1 cellular context compared by ENCODE assay signal in the genomic region with DNA sequence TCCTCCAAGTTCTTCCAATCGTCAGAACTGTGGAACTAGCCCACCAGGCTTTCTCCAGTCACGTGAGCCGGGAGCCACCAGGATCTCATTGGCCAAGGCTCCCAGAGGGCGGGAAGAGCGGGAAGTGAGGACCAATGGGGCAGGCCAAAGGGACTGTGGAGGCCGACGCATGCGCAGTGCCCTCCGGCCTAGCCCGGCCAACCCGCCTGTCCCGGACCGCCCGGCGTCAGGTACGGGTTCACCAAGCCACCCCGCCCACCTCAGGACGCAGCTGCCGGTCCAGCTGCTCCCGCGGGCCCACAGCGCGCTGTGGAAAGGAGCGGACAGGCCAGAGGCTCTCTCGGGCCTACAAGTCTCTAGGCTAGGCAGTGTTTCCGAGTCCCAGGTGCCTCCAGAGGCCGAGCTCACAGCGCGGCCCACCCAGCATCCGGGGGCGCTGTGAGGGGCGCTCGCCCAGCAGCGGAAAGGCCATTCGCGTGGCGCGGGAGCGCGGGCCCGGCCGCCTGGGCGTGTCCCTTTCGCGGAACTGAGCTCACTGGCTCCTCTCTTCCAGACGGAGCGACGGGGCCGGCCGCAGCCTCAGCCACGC.
TF ChIP-seq lines count a peak whose summit lies in the region.

No MANE protein-coding gene starts in this region.

TF ChIP-seq in K562, 482 proteins besides CTCF, POLR2A, EP300 and RAD21 (continued from another document and continues in another):
- TF ChIP-seq, protein P1, sequence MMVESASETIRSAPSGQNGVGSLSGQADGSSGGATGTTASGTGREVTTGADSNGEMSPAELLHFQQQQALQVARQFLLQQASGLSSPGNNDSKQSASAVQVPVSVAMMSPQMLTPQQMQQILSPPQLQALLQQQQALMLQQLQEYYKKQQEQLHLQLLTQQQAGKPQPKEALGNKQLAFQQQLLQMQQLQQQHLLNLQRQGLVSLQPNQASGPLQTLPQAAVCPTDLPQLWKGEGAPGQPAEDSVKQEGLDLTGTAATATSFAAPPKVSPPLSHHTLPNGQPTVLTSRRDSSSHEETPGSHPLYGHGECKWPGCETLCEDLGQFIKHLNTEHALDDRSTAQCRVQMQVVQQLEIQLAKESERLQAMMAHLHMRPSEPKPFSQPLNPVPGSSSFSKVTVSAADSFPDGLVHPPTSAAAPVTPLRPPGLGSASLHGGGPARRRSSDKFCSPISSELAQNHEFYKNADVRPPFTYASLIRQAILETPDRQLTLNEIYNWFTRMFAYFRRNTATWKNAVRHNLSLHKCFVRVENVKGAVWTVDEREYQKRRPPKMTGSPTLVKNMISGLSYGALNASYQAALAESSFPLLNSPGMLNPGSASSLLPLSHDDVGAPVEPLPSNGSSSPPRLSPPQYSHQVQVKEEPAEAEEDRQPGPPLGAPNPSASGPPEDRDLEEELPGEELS (CRISPR knock-in tag; IDR thresholded peaks at IDR 0.05; ENCODE audit: borderline replicate concordance), result 0 out of 2 replicates have a peak, but pooled peaks have one; percentile 75
- no peak for TF ChIP-seq ZBTB26 (CRISPR knock-in tag; IDR thresholded peaks at IDR 0.05)
- TF ChIP-seq PYGO2 (tag; IDR thresholded peaks at IDR 0.05), result no peak
- TF ChIP-seq, protein P2, sequence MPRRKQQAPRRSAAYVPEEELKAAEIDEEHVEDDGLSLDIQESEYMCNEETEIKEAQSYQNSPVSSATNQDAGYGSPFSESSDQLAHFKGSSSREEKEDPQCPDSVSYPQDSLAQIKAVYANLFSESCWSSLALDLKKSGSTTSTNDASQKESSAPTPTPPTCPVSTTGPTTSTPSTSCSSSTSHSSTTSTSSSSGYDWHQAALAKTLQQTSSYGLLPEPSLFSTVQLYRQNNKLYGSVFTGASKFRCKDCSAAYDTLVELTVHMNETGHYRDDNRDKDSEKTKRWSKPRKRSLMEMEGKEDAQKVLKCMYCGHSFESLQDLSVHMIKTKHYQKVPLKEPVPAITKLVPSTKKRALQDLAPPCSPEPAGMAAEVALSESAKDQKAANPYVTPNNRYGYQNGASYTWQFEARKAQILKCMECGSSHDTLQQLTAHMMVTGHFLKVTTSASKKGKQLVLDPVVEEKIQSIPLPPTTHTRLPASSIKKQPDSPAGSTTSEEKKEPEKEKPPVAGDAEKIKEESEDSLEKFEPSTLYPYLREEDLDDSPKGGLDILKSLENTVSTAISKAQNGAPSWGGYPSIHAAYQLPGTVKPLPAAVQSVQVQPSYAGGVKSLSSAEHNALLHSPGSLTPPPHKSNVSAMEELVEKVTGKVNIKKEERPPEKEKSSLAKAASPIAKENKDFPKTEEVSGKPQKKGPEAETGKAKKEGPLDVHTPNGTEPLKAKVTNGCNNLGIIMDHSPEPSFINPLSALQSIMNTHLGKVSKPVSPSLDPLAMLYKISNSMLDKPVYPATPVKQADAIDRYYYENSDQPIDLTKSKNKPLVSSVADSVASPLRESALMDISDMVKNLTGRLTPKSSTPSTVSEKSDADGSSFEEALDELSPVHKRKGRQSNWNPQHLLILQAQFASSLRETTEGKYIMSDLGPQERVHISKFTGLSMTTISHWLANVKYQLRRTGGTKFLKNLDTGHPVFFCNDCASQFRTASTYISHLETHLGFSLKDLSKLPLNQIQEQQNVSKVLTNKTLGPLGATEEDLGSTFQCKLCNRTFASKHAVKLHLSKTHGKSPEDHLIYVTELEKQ (CRISPR knock-in tag; IDR thresholded peaks at IDR 0.05), result no peak
- peak; percentile 98 for TF ChIP-seq ZNF232 (CRISPR knock-in tag; IDR thresholded peaks at IDR 0.05)
- no peak for TF ChIP-seq ZNF696 (CRISPR knock-in tag; conservative IDR thresholded peaks at IDR 0.05)
- peak; percentile 52; the same call in 1 of the 2 replicates for TF ChIP-seq FOXP1 (CRISPR knock-in tag; IDR thresholded peaks at IDR 0.05)
- TF ChIP-seq CREB5 (CRISPR knock-in tag; IDR thresholded peaks at IDR 0.05), result no peak
- 0 out of 2 replicates have a peak, but pooled peaks have one; percentile 57 for TF ChIP-seq ZBTB9 (CRISPR knock-in tag; IDR thresholded peaks at IDR 0.05)
- no peak for TF ChIP-seq ZKSCAN3 (CRISPR knock-in tag; IDR thresholded peaks at IDR 0.05)
- TF ChIP-seq KLF1 (tag; IDR thresholded peaks at IDR 0.05), result 0 out of 2 replicates have a peak, but pooled peaks have one; percentile 38
- peak; percentile 56; the same call in 1 of the 2 replicates for TF ChIP-seq RBFOX2 (IDR thresholded peaks at IDR 0.05; ENCODE audit: low read depth, low read length)
- no peak for TF ChIP-seq ZNF778 (CRISPR knock-in tag; IDR thresholded peaks at IDR 0.05)
- TF ChIP-seq TEAD1 (CRISPR knock-in tag; IDR thresholded peaks at IDR 0.05), result no peak; a peak in 1 of 4 replicates
- TF ChIP-seq, protein P3, sequence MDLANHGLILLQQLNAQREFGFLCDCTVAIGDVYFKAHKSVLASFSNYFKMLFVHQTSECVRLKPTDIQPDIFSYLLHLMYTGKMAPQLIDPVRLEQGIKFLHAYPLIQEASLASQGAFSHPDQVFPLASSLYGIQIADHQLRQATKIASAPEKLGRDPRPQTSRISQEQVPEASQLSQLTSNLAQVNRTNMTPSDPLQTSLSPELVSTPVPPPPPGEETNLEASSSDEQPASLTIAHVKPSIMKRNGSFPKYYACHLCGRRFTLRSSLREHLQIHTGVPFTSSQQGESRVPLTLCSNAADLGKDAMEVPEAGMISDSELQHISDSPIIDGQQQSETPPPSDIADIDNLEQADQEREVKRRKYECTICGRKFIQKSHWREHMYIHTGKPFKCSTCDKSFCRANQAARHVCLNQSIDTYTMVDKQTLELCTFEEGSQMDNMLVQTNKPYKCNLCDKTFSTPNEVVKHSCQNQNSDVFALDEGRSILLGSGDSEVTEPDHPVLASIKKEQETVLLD (IDR thresholded peaks at IDR 0.05), result 0 out of 2 replicates have a peak, but pooled peaks have one; percentile 38
- TF ChIP-seq KLF13 (tag; IDR thresholded peaks at IDR 0.05; ENCODE audit: borderline replicate concordance, low read depth), result peak; percentile 84; the same call in 1 of the 2 replicates
- TF ChIP-seq E2F5 (CRISPR knock-in tag; IDR thresholded peaks at IDR 0.05), result peak; percentile 83; the same call in 1 of the 2 replicates
- TF ChIP-seq RHOXF2B (CRISPR knock-in tag; conservative IDR thresholded peaks at IDR 0.05), result no peak
- no peak for TF ChIP-seq POLR2AphosphoS2 (IDR thresholded peaks at IDR 0.05; ENCODE audit: low read length)
- TF ChIP-seq, protein P4, sequence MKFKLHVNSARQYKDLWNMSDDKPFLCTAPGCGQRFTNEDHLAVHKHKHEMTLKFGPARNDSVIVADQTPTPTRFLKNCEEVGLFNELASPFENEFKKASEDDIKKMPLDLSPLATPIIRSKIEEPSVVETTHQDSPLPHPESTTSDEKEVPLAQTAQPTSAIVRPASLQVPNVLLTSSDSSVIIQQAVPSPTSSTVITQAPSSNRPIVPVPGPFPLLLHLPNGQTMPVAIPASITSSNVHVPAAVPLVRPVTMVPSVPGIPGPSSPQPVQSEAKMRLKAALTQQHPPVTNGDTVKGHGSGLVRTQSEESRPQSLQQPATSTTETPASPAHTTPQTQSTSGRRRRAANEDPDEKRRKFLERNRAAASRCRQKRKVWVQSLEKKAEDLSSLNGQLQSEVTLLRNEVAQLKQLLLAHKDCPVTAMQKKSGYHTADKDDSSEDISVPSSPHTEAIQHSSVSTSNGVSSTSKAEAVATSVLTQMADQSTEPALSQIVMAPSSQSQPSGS (CRISPR knock-in tag; IDR thresholded peaks at IDR 0.05), result peak; percentile 26; the same call in 1 of the 2 replicates
- no peak for TF ChIP-seq PTBP1 (IDR thresholded peaks at IDR 0.05; ENCODE audit: low read depth, low read length)
- TF ChIP-seq ZBTB33 (CRISPR knock-in tag; IDR thresholded peaks at IDR 0.05), result peak; percentile 52; the same call in 1 of the 2 replicates
- TF ChIP-seq TSC22D4 (tag; IDR thresholded peaks at IDR 0.05), result no peak
- no peak for TF ChIP-seq ZNF184 (CRISPR knock-in tag; IDR thresholded peaks at IDR 0.05)
- TF ChIP-seq FOS (IDR thresholded peaks at IDR 0.05; ENCODE audit: extremely low read depth, insufficient read length), result peak; percentile 66
- TF ChIP-seq RBM25 (IDR thresholded peaks at IDR 0.05; ENCODE audit: low read depth, low read length, severe bottlenecking), result peak; percentile 37
- TF ChIP-seq ZC3H8 (IDR thresholded peaks at IDR 0.05), result no peak
- TF ChIP-seq ZFX (CRISPR knock-in tag; IDR thresholded peaks at IDR 0.05), result peak; percentile 84
- TF ChIP-seq DIDO1 (tag; IDR thresholded peaks at IDR 0.05; ENCODE audit: low read depth), result 0 out of 2 replicates have a peak, but pooled peaks have one; percentile 28
- peak; percentile 55 for TF ChIP-seq SMAD4 (CRISPR knock-in tag; conservative IDR thresholded peaks at IDR 0.05)
- TF ChIP-seq CBFA2T2 (conservative IDR thresholded peaks at IDR 0.05), result no peak
- no peak for TF ChIP-seq ADNP (tag; IDR thresholded peaks at IDR 0.05)
